In genomic region chr12:52043386-52044212, GRCh38 we compare ENCODE assay signal across 14 cellular contexts. TPM values are rescaled to one million over a fixed set of nuclear protein-coding genes. Genes with fewer than 3 reads are reported as not detected.
DNase-seq lines count a peak whose midpoint lies in the region; ATAC-seq, FAIRE-seq and TF ChIP-seq lines count a peak whose summit lies in the region.
"Had no signal": no experiment of that assay in that cellular context is flagged by ENCODE, and none has a peak within 500 bp of the region (broad histone marks: within the 10 kb centered on the region; RNA-seq: fewer than 3 reads in every experiment).

No MANE protein-coding gene starts in this region.

- WGBS in body of pancreas, 2 donors = 43 to 48% methylated on average over 9 to 19 of the region's 21 CpGs

- ATAC-seq in body of pancreas (peak; percentile 68), gastrocnemius medialis (peak; percentile 61 to 65), GM18907 (IDR thresholded peaks at IDR 0.05; ENCODE audit: unreplicated experiment) (no peak)
- ATAC-seq: stimulated activated memory B cell treated with anti-CD40 and anti-IgM and Interleukin-4, amounts not matched to agents 10 μg/mL and 1 μg/mL and 100 μg/mL, for 72 hours had no signal

- peak overlapping the region; percentile 85 for H3K4me2 ChIP-seq in BLaER1

- intact Hi-C loops in body of pancreas (cut with DNase I) = no loop called here
- intact Hi-C loops in gastrocnemius medialis (cut with DNase I; ENCODE audit: low total_unique reads) = loop anchor here (5.0 kb wide), 1 partner anchor 1004 kb away; no protein-coding TSS in a partner anchor

- no peak for TF ChIP-seq POLR2A in body of pancreas (IDR thresholded peaks at IDR 0.05)
- peak; percentile 91 to 97 for TF ChIP-seq POLR2A in gastrocnemius medialis (IDR thresholded peaks at IDR 0.05)
- no peak for TF ChIP-seq POLR2A in H54 (IDR thresholded peaks at IDR 0.05; ENCODE audit: low read depth, low read length)

- H3K9me3 ChIP-seq in BLaER1 (no peaks in the 10 kb centered on the region), body of pancreas (no peaks in the 10 kb centered on the region), right atrium auricular region (no peaks in the 10 kb centered on the region), gastrocnemius medialis (no peaks in the 10 kb centered on the region)
- H3K9me3 ChIP-seq: BE2C had no signal

- H3K36me3 ChIP-seq in BLaER1 (peaks cover 24% of the 10 kb centered on the region), body of pancreas (replicated peaks in 1 of 2; ENCODE audit: insufficient read depth in 1 of 2, low read depth in 2 of 2) (no peaks in the 10 kb centered on the region), right atrium auricular region (no peaks in the 10 kb centered on the region), gastrocnemius medialis (no peaks in the 10 kb centered on the region)
- H3K36me3 ChIP-seq: cardiac muscle cell had no signal

- 0 out of 2 replicates have a peak overlapping the region, but pooled peaks have one; percentile 24 for H3K9ac ChIP-seq in BLaER1

- no peak for FAIRE-seq in H54 (lab: Jason Lieb, UNC)

- TF ChIP-seq CTCF in body of pancreas (IDR thresholded peaks at IDR 0.05) (no peak), right atrium auricular region (IDR thresholded peaks at IDR 0.05) (no peak), gastrocnemius medialis (IDR thresholded peaks at IDR 0.05 in 4 of 5, conservative IDR thresholded peaks at IDR 0.05 in 1 of 5) (no peak)

- H4K20me1 ChIP-seq in BLaER1 = peaks cover 55% of the 10 kb centered on the region

- H3K4me1 ChIP-seq in BLaER1 (peaks cover 60% of the 10 kb centered on the region), body of pancreas (peaks cover 45% of the 10 kb centered on the region), right atrium auricular region (peaks cover 0 to 93% of the 10 kb centered on the region in 2 donors), gastrocnemius medialis (peaks cover 53 to 56% of the 10 kb centered on the region in 2 donors)

- peak; percentile 66 to 84 (median 80) for DNase-seq in body of pancreas
- no peak for DNase-seq in right atrium auricular region (ENCODE audit: low spot score)
- peak; percentile 86 to 97 for DNase-seq in gastrocnemius medialis
- no peak for DNase-seq in NCI-H1694 (lab: John Stamatoyannopoulos, UW)
- DNase-seq in H54 (ENCODE audit: insufficient read length, low spot score) = no peak
- no peak for DNase-seq in NOMO-1 treated with DMSO at 0.1 percent for 48 hours (lab: John Stamatoyannopoulos, UW; ENCODE audit: unreplicated experiment)
- DNase-seq: BE2C, HCEC 1CT, Kasumi-1, NCI-H2107 had no signal

- H3K27ac ChIP-seq in BLaER1 (peak overlapping the region; percentile 56; the same call in 1 of the 2 replicates), body of pancreas (peak overlapping the region; percentile 82 to 93 (median 86)), right atrium auricular region (peak overlapping the region; percentile 94 to 99), gastrocnemius medialis (peak overlapping the region; percentile 90 to 98 (median 94))
- H3K27ac ChIP-seq: cardiac muscle cell had no signal

- H3K27me3 ChIP-seq in BLaER1 = no peaks in the 10 kb centered on the region
- no peaks in the 10 kb centered on the region for H3K27me3 ChIP-seq in body of pancreas
- no peaks in the 10 kb centered on the region for H3K27me3 ChIP-seq in right atrium auricular region
- no peaks in the 10 kb centered on the region for H3K27me3 ChIP-seq in gastrocnemius medialis
- H3K27me3 ChIP-seq: BE2C, cardiac muscle cell had no signal

- H3K4me3 ChIP-seq in BLaER1 (no peak overlapping the region), body of pancreas (no peak overlapping the region), right atrium auricular region (peak overlapping the region; percentile 33 to 51), gastrocnemius medialis (peak overlapping the region; percentile 52 to 74 (median 61))
- H3K4me3 ChIP-seq: cardiac muscle cell had no signal

- in situ Hi-C loops in gastrocnemius medialis (cut with MboI; ENCODE audit: low sequenced_read_pairs in 4 of 4) = no loop called here

RNA-seq across cellular contexts. Expression of gene NR4A1, which starts 7.6 kb away (rescaled TPM):
- total RNA-seq in body of pancreas = 100 to 1,000 TPM in 1 of 2 donors, 10 to 100 TPM in 1; 36.6 to 253 TPM
- total RNA-seq in right atrium auricular region = 100 to 1,000 TPM; 150 to 238 TPM
- total RNA-seq in gastrocnemius medialis = 100 to 1,000 TPM in 2 of 4 donors, 10 to 100 TPM in 2; 36.3 to 248 (median 90.1) TPM

RNA-seq across cellular contexts. Expression of gene ATG101, which starts 26.2 kb away (rescaled TPM):
- total RNA-seq in body of pancreas (10 to 100 TPM; 25.7 to 25.9 TPM), right atrium auricular region (10 to 100 TPM; 26.8 to 36.9 TPM), gastrocnemius medialis (10 to 100 TPM; 23.3 to 49.4 (median 37.3) TPM)

RNA-seq across cellular contexts. Expression of gene SMIM41, which starts 35.9 kb away (rescaled TPM):
- under 1 TPM; 0.26 to 0.66 TPM for total RNA-seq in body of pancreas
- total RNA-seq in right atrium auricular region = 1 to 10 TPM in 1 of 2 donors, under 1 TPM in 1; 0.44 to 3.2 TPM
- not detected for total RNA-seq in gastrocnemius medialis
- total RNA-seq: cardiac muscle cell had no signal

RNA-seq across cellular contexts. Expression of gene TAMALIN, which starts 36.9 kb away (rescaled TPM):
- total RNA-seq in body of pancreas (10 to 100 TPM in 1 of 2 donors, 1 to 10 TPM in 1; 7.0 to 19.4 TPM), right atrium auricular region (10 to 100 TPM; 17.6 to 23.2 TPM), gastrocnemius medialis (10 to 100 TPM in 2 of 4 donors, 1 to 10 TPM in 2; 9.3 to 14.9 (median 11.8) TPM)

Comparison
In these comparisons a context has a peak if more than half of its experiments do, and no peak if none do; other contexts are left out.
1. H3K4me3 ChIP-seq: peak in right atrium auricular region (2 of 2) and gastrocnemius medialis (4 of 4); none in BLaER1 (single experiment) and body of pancreas (0 of 2).
2. DNase-seq: peak in body of pancreas (4 of 4) and gastrocnemius medialis (2 of 2); none in right atrium auricular region (single experiment), NCI-H1694 (single experiment), H54 (single experiment) and NOMO-1 treated with DMSO at 0.1 percent for 48 hours (single experiment).
3. POLR2A ChIP-seq: peak in gastrocnemius medialis (2 of 2); none in body of pancreas (0 of 3) and H54 (single experiment).
4. Peak in every context shown above with its lines, with median percentiles within 50 percentile points of each other: H3K27ac ChIP-seq.